In the genomic region with DNA sequence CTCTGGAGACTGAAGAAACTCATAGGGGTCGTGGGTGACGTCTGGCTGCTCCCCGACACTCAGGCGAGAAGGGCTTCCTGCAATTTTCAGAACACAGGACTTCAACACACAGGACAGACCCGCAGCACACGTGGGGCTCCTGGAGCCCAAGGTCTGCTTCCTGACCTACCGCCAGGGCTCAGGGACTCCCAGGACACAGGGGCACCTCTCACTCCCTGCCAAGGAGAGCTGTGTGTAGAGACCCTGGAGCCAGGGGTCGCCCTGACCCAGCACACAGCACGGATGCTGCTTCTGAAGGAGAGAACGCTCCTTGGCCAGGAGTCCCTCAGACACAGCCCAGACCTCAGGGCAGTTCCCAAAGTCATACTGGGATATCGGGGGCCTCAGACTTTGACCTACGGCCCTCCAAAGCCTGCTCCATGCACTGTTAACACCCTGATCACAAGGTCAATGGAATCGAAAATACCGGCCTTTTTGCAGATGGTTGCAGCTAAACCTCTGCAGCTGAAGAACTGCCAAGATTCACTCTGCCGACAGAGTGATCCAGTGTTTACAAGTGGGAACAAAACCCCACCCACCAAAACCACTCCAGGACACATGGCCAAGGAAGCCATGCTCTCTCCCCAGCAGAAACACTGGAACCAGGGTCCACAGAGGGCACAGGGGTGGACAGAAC, we compare ENCODE assay signal across 1 cellular context.
TF ChIP-seq lines count a peak whose summit lies in the region.

No MANE protein-coding gene starts in this region.

TF ChIP-seq in IMR-90, 13 proteins besides CTCF, POLR2A, EP300 and RAD21:
- TF ChIP-seq MAZ (IDR thresholded peaks at IDR 0.05; ENCODE audit: borderline replicate concordance, low read depth, low read length), result no peak
- TF ChIP-seq MAFK (IDR thresholded peaks at IDR 0.05; ENCODE audit: low read depth, low read length), result no peak
- TF ChIP-seq SMC3 (IDR thresholded peaks at IDR 0.05; ENCODE audit: low read depth, low read length), result no peak
- no peak for TF ChIP-seq CEBPB (IDR thresholded peaks at IDR 0.05; ENCODE audit: low read depth, low read length)
- TF ChIP-seq CHD1 (IDR thresholded peaks at IDR 0.05; ENCODE audit: low read depth, low read length), result no peak
- TF ChIP-seq, protein P1, sequence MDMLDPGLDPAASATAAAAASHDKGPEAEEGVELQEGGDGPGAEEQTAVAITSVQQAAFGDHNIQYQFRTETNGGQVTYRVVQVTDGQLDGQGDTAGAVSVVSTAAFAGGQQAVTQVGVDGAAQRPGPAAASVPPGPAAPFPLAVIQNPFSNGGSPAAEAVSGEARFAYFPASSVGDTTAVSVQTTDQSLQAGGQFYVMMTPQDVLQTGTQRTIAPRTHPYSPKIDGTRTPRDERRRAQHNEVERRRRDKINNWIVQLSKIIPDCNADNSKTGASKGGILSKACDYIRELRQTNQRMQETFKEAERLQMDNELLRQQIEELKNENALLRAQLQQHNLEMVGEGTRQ (IDR thresholded peaks at IDR 0.05; ENCODE audit: low read depth, low read length), result no peak
- no peak for TF ChIP-seq MXI1 (IDR thresholded peaks at IDR 0.05; ENCODE audit: borderline replicate concordance, low read depth, low read length)
- TF ChIP-seq FOS (IDR thresholded peaks at IDR 0.05; ENCODE audit: low read depth, low read length), result no peak
- no peak for TF ChIP-seq BHLHE40 (IDR thresholded peaks at IDR 0.05; ENCODE audit: low read depth, low read length)
- TF ChIP-seq RCOR1 (IDR thresholded peaks at IDR 0.05; ENCODE audit: insufficient replicate concordance, low read length), result no peak
TF ChIP-seq in IMR-90: peak in this region for 0.
